26 cellular contexts compared by ENCODE assay signal in the genomic region with DNA sequence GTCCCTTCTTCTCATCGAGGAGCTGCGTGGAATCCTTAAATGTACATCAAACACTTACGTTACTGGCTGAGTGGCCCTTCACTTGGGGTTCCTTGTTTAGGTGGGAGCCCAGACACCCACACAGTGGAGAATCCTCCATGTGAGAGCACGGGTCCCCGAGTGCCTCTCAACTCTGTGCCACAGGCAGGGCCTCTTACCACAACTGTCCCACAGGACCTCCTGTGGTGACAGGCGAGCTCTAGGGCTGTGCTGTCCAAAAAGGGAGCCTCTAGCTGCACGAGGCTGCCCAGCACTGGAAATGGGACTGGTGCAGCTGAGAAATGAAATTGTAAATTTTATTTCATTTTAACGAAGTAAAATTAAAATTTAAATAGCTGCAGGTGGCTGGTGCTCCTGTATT.
"Had no signal": no experiment of that assay in that cellular context is flagged by ENCODE, and none has a peak within 500 bp of the region (broad histone marks: within the 10 kb centered on the region; RNA-seq: fewer than 3 reads in every experiment).

No MANE protein-coding gene starts in this region.

- H3K4me3 ChIP-seq: left ventricle myocardium inferior, lung, pancreas, prostate gland, skin epidermis, stomach, testis, thyroid gland, transverse colon, upper lobe of left lung, vagina had no signal

- ATAC-seq: natural killer cell; pancreas; right cardiac atrium; sciatic nerve; stimulated activated naive B cell treated with anti-CD40 and anti-IgM and Interleukin-4, amounts not matched to agents 10 μg/mL and 1 μg/mL and 100 μg/mL, for 72 hours; stimulated activated naive CD8-positive, alpha-beta T cell treated with anti-CD3 and anti-CD28 coated beads, Interleukin-15, Interleukin-2, amounts not matched to agents 100 U/mL and 50 U/mL, for 24 hours had no signal

- H3K27ac ChIP-seq: left ventricle myocardium inferior, pancreas, prostate gland, skin epidermis, stomach, testis, thyroid gland, transverse colon, upper lobe of left lung, vagina had no signal

- H3K36me3 ChIP-seq: pancreas, prostate gland, thyroid gland, transverse colon, vagina had no signal

- DNase-seq: islet precursor cell; left ventricle myocardium inferior; mesendoderm; naive B cell; natural killer cell; nephron progenitor cell; nucleus accumbens; retina; stimulated activated CD4-positive, alpha-beta T cell treated with anti-CD3 and anti-CD28 coated beads, Interleukin-12 subunit alpha, Interleukin-12 subunit beta, amount 100 ng/mL, for 4 hours; stimulated activated CD4-positive, alpha-beta T cell treated with anti-CD3 and anti-CD28 coated beads, Interleukin-15, amount 100 ng/mL, for 24 hours; stimulated activated CD4-positive, alpha-beta T cell treated with anti-CD3 and anti-CD28 coated beads, Interleukin-2, amount 100 ng/mL, for 24 hours; stimulated activated CD4-positive, alpha-beta T cell treated with anti-CD3 and anti-CD28 coated beads, Interleukin-4, amount 100 ng/mL, for 1 hour; stimulated activated naive B cell treated with anti-CD40 and anti-IgM and Interleukin-4, amounts not matched to agents 10 μg/mL and 1 μg/mL and 100 μg/mL, for 72 hours; stimulated activated naive CD8-positive, alpha-beta T cell treated with anti-CD3 and anti-CD28 coated beads, Interleukin-15, Interleukin-2, amounts not matched to agents 100 U/mL and 50 U/mL, for 24 hours; stomach; testis; thyroid gland; transverse colon; upper lobe of left lung had no signal

- H3K27me3 ChIP-seq: pancreas, testis, thyroid gland, transverse colon, upper lobe of left lung, vagina had no signal

- H3K9me3 ChIP-seq: left ventricle myocardium inferior, pancreas, prostate gland, stomach, testis, thyroid gland, transverse colon, upper lobe of left lung, vagina had no signal

- H3K4me1 ChIP-seq: pancreas, prostate gland, testis, transverse colon had no signal
